ENCODE assay signal across 8 cellular contexts in the genomic region with DNA sequence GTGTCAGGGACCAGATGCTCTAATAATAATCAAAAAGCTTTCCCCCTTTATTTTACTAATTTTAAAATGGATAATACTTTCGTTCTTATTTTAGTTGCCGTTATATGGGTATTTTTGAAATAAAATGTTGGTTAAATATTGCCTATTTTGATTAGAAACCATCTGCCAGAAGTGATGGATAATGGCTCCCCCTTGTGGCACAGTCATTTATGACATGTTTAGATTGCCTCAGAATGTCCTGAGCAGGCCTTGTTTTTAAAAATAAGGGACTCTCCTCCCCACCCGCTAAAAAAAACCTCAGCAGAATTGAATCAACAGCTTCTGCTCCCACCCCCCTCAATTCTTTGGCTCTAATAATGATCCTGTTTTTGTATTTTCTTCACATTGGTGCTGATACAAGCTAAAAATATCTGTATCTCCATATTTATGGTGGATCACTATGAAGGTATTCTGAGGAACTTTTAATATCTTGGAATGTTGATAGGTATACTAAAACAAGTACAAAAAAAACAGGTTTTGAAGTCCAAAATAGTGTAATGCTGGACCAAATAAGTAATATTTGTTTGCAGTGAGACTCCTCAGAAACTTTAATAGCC. TPM values are rescaled to one million over a fixed set of nuclear protein-coding genes. Genes with fewer than 3 reads are reported as not detected.
DNase-seq lines count a peak whose midpoint lies in the region; ATAC-seq lines count a peak whose summit lies in the region.

No MANE protein-coding gene starts in this region.

- intact Hi-C loops in left ventricle myocardium superior (cut with micrococcal nuclease): loop anchor here (2.0 kb wide), 1 partner anchor 109 kb away; no protein-coding TSS in a partner anchor
- intact Hi-C loops in sciatic nerve (cut with DNase I): loop anchor here (10.0 kb wide), 1 partner anchor 105 kb away; no protein-coding TSS in a partner anchor

- peak; percentile 17 for DNase-seq in SKM-1 treated with dmso at 0.1 percent for 144 hours (lab: John Stamatoyannopoulos, UW; ENCODE audit: unreplicated experiment)
- DNase-seq in SKM-1 (lab: John Stamatoyannopoulos, UW; ENCODE audit: unreplicated experiment): no peak
- DNase-seq in MV-4-11 (lab: John Stamatoyannopoulos, UW): peak; percentile 47
- peak; percentile 63 for DNase-seq in T follicular helper cell (ENCODE audit: low read depth)
- peak; percentile 63 for DNase-seq in amniotic epithelial cell (ENCODE audit: low read depth)
- no peak for DNase-seq in left ventricle myocardium superior
- peak; percentile 68 for DNase-seq in sciatic nerve (ENCODE audit: low spot score)

- ATAC-seq in left ventricle myocardium superior (peak; percentile 72), sciatic nerve (peak; percentile 81), HG03280 (IDR thresholded peaks at IDR 0.05; ENCODE audit: unreplicated experiment) (no peak)

RNA-seq across cellular contexts. Expression of gene TMEM60, which starts 38.8 kb away (rescaled TPM):
- total RNA-seq in left ventricle myocardium superior: 8.1 TPM
- total RNA-seq in sciatic nerve: 10.1 TPM

RNA-seq across cellular contexts. Expression of gene PHTF2, which starts 39.2 kb away (rescaled TPM):
- total RNA-seq in left ventricle myocardium superior (22.3 TPM), sciatic nerve (17.9 TPM)

Comparison
In these comparisons a context has a peak if more than half of its experiments do, and no peak if none do; other contexts are left out.
1. DNase-seq: peak in SKM-1 treated with dmso at 0.1 percent for 144 hours (single experiment), MV-4-11 (single experiment), T follicular helper cell (single experiment), amniotic epithelial cell (single experiment) and sciatic nerve (single experiment); none in SKM-1 (single experiment) and left ventricle myocardium superior (single experiment).